ENCODE assay signal across 21 cellular contexts in genomic region chr2:174510583-174511189, GRCh38. TPM values are rescaled to one million over a fixed set of nuclear protein-coding genes. Genes with fewer than 3 reads are reported as not detected.
DNase-seq lines count a peak whose midpoint lies in the region; ATAC-seq, FAIRE-seq and TF ChIP-seq lines count a peak whose summit lies in the region.
"Had no signal": no experiment of that assay in that cellular context is flagged by ENCODE, and none has a peak within 500 bp of the region (broad histone marks: within the 10 kb centered on the region; RNA-seq: fewer than 3 reads in every experiment).

No MANE protein-coding gene starts in this region.

- H3K9me3 ChIP-seq in A549: peaks cover 33% of the 10 kb centered on the region
- peaks cover 61% of the 10 kb centered on the region for H3K9me3 ChIP-seq in NT2/D1 (ENCODE audit: insufficient read depth, low read length)
- H3K9me3 ChIP-seq in lower lobe of right lung: peaks cover 11% of the 10 kb centered on the region

- intact Hi-C loops in lower lobe of right lung (cut with DNase I): no loop called here

- H3K9ac ChIP-seq in NT2/D1 (ENCODE audit: insufficient read length, low read depth): no peak overlapping the region
- H3K9ac ChIP-seq: BLaER1 had no signal

- 21% methylated on average over 2 of the region's 2 CpGs for WGBS in A549 (ENCODE audit: missing lambda C conversion rate)

- TF ChIP-seq RAD21 in A549 (conservative IDR thresholded peaks at IDR 0.05 in 1 of 2, IDR thresholded peaks at IDR 0.05 in 1 of 2): no peak

- H3K4me3 ChIP-seq in A549 (no peak overlapping the region), NT2/D1 (ENCODE audit: insufficient read length, low read depth) (no peak overlapping the region), lower lobe of right lung (no peak overlapping the region)
- H3K4me3 ChIP-seq: BLaER1, esophagus squamous epithelium had no signal

- TF ChIP-seq POLR2A in A549 (IDR thresholded peaks at IDR 0.05; ENCODE audit: low read length): no peak

- POLR2A ChIA-PET in A549 (lab: Yijun Ruan, JAX): no interaction called here

- no peak for FAIRE-seq in A549 (lab: Jason Lieb, UNC)
- FAIRE-seq: H54 had no signal

- no peaks in the 10 kb centered on the region for H3K27me3 ChIP-seq in NT2/D1 (ENCODE audit: insufficient read depth, insufficient read length)
- no peaks in the 10 kb centered on the region for H3K27me3 ChIP-seq in lower lobe of right lung (ENCODE audit: low read depth)
- H3K27me3 ChIP-seq: BLaER1, esophagus squamous epithelium had no signal

- H3K27ac ChIP-seq in A549: no peak overlapping the region
- no peak overlapping the region for H3K27ac ChIP-seq in lower lobe of right lung
- H3K27ac ChIP-seq: BLaER1, esophagus squamous epithelium, WERI-Rb-1 had no signal

- DNase-seq in A549 (ENCODE audit: low read depth in 1 of 2, low spot score in 1 of 2): peak in 1 of 2 experiments; percentile 62
- DNase-seq in EL: peak; percentile 25
- peak; percentile 40 for DNase-seq in NT2/D1 (ENCODE audit: low read depth, low spot score)
- peak; percentile 30 for DNase-seq in dermis blood vessel endothelial cell
- no peak for DNase-seq in H4 (ENCODE audit: low spot score)
- DNase-seq in lower lobe of right lung: no peak
- no peak for DNase-seq in LoVo (ENCODE audit: low spot score)
- no peak for DNase-seq in T1000 (lab: John Stamatoyannopoulos, UW)
- DNase-seq: activated CD8-positive, alpha-beta memory T cell treated with anti-CD3 and anti-CD28 coated beads for 24 hours; activated effector memory CD4-positive, alpha-beta T cell treated with anti-CD3 and anti-CD28 coated beads, Interleukin-2, amount 50 U/mL, for 16 hours; aorta; cortex of kidney; DND-41; esophagus squamous epithelium; hypothalamus; left ventricle myocardium superior; NCI-H2029 treated with DMSO at 0.1 percent for 48 hours; WERI-Rb-1 had no signal

- ATAC-seq in A549: no peak
- no peak for ATAC-seq in lower lobe of right lung
- ATAC-seq: left ventricle myocardium superior; natural killer cell treated with Interleukin-12 subunit alpha and Interleukin-12 subunit beta and Interleukin-15 and Interleukin-18, amount 100 ng/mL, for 72 hours had no signal

- CTCF ChIA-PET in A549 (lab: Yijun Ruan, JAX): no interaction called here

- TF ChIP-seq CTCF in A549 (IDR thresholded peaks at IDR 0.05): no peak
- TF ChIP-seq CTCF in lower lobe of right lung (IDR thresholded peaks at IDR 0.05): no peak

- no peaks in the 10 kb centered on the region for H3K4me1 ChIP-seq in A549
- no peaks in the 10 kb centered on the region for H3K4me1 ChIP-seq in NT2/D1 (ENCODE audit: insufficient read depth, insufficient read length)
- H3K4me1 ChIP-seq in lower lobe of right lung: no peaks in the 10 kb centered on the region
- H3K4me1 ChIP-seq: BLaER1, esophagus squamous epithelium had no signal

- TF ChIP-seq EP300 in A549 (IDR thresholded peaks at IDR 0.05): no peak

- no peaks in the 10 kb centered on the region for H3K36me3 ChIP-seq in NT2/D1 (ENCODE audit: insufficient read depth, insufficient read length, low read length)
- H3K36me3 ChIP-seq in lower lobe of right lung: no peaks in the 10 kb centered on the region
- H3K36me3 ChIP-seq: BLaER1, esophagus squamous epithelium, WERI-Rb-1 had no signal

- H3K4me2 ChIP-seq in A549: no peak overlapping the region
- H3K4me2 ChIP-seq: BLaER1 had no signal

TF ChIP-seq in A549, 52 proteins besides CTCF, POLR2A, EP300 and RAD21:
- peak; percentile 97 for TF ChIP-seq ZFP36 (IDR thresholded peaks at IDR 0.05; ENCODE audit: borderline replicate concordance, partially characterized antibody)
- no peak for TF ChIP-seq HMGXB4 (CRISPR knock-in tag; IDR thresholded peaks at IDR 0.05; ENCODE audit: borderline replicate concordance)
- no peak for TF ChIP-seq JUN (IDR thresholded peaks at IDR 0.05)
- no peak for TF ChIP-seq HOXB5 (CRISPR knock-in tag; IDR thresholded peaks at IDR 0.05)
- TF ChIP-seq E2F6 (IDR thresholded peaks at IDR 0.05; ENCODE audit: borderline replicate concordance, low read depth): no peak
- no peak for TF ChIP-seq TP53 (CRISPR knock-in tag; IDR thresholded peaks at IDR 0.05)

RNA-seq across cellular contexts. Expression of gene GPR155, which starts 23.9 kb away (rescaled TPM):
- polyA plus RNA-seq in A549 (2011; rRNA removed): 1.5 and 1.7 TPM in 2 replicates
- 0.25 and 0.26 TPM in 2 replicates for polyA plus RNA-seq in A549 (2012; cell fraction: cytosol; rRNA removed)
- polyA plus RNA-seq in A549 (2012; cell fraction: nucleus; rRNA removed): 0.21 and 0.38 TPM in 2 replicates
- polyA plus RNA-seq in A549 (2017; fragmentation: RNase III; extraction: RNeasy Plus Mini Kit Qiagen cat#74134 plus additional on column Dnase treatment): 0.49 to 0.86 TPM (median 0.63 TPM) in 3 replicates
- 0.34 and 1.6 TPM in 2 replicates for polyA minus RNA-seq in A549 (2011; rRNA and poly(A)+ RNA removed)
- 0.93 and 1.0 TPM in 2 replicates for total RNA-seq in dermis blood vessel endothelial cell
- 1.5 and 4.6 TPM in 2 replicates for total RNA-seq in H4 (2014; rRNA removed; shearing (Covaris generic))
- 6.2 TPM for total RNA-seq in lower lobe of right lung

Comparison
In these comparisons a context has a peak if more than half of its experiments do, and no peak if none do; other contexts are left out.
1. DNase-seq: peak in EL (single experiment), NT2/D1 (single experiment) and dermis blood vessel endothelial cell (single experiment); none in H4 (single experiment), lower lobe of right lung (single experiment), LoVo (single experiment) and T1000 (single experiment).